In genomic region chr16:29726845-29727379, GRCh38 we compare ENCODE assay signal across 22 cellular contexts. TPM values are rescaled to one million over a fixed set of nuclear protein-coding genes. Genes with fewer than 3 reads are reported as not detected.
"Had no signal": no experiment of that assay in that cellular context is flagged by ENCODE, and none has a peak within 500 bp of the region (broad histone marks: within the 10 kb centered on the region; RNA-seq: fewer than 3 reads in every experiment).

No MANE protein-coding gene starts in this region.

- H3K4me3 ChIP-seq: adrenal gland, coronary artery, left ventricle myocardium inferior, right atrium auricular region, skin epidermis, suprapubic skin had no signal

- H3K4me1 ChIP-seq: adrenal gland, left ventricle myocardium inferior, right atrium auricular region, suprapubic skin had no signal

- H3K27me3 ChIP-seq: adrenal gland, right atrium auricular region, suprapubic skin had no signal

- H3K27ac ChIP-seq: adrenal gland, coronary artery, left ventricle myocardium inferior, right atrium auricular region, skin epidermis, suprapubic skin had no signal

- H3K9me3 ChIP-seq: adrenal gland, left ventricle myocardium inferior, right atrium auricular region, suprapubic skin had no signal

- DNase-seq: activated CD4-positive, alpha-beta memory T cell treated with anti-CD3 and anti-CD28 coated beads, Interleukin-2, amount 10 ng/mL, durations not matched to agents 7 days and 5 days; activated CD4-positive, alpha-beta T cell treated with anti-CD3 and anti-CD28 coated beads for 4 hours; activated effector memory CD4-positive, alpha-beta T cell treated with Interleukin-2 at 50 U/mL for 16 hours; activated T-cell treated with anti-CD3 and anti-CD28 coated beads, Interleukin-2, amount 50 U/mL, for 4 hours; adrenal gland; caudate nucleus; effector CD8-positive, alpha-beta T cell; foreskin melanocyte; left ventricle myocardium inferior; naive thymus-derived CD8-positive, alpha-beta T cell; T-cell; T-helper 9 cell had no signal

- H3K27me3 Mint-ChIP-seq: activated naive CD4-positive, alpha-beta T cell treated with anti-CD3 and anti-CD28 coated beads, Interleukin-2, amount 50 U/mL, for 24 hours; memory B cell; naive thymus-derived CD8-positive, alpha-beta T cell; stimulated activated naive CD8-positive, alpha-beta T cell treated with anti-CD3 and anti-CD28 coated beads, Interleukin-15, Interleukin-2, amounts not matched to agents 100 ng/mL and 50 ng/mL, for 24 hours; T-cell; type B pancreatic cell had no signal

- H3K36me3 Mint-ChIP-seq: activated naive CD4-positive, alpha-beta T cell treated with anti-CD3 and anti-CD28 coated beads, Interleukin-2, amount 50 U/mL, for 24 hours; memory B cell; naive thymus-derived CD8-positive, alpha-beta T cell; T-cell; type B pancreatic cell had no signal

- H3K36me3 ChIP-seq: adrenal gland, left ventricle myocardium inferior, right atrium auricular region, suprapubic skin had no signal

- H3K27ac Mint-ChIP-seq: activated CD4-positive, alpha-beta memory T cell treated with anti-CD3 and anti-CD28 coated beads, Interleukin-2, amount 10 ng/mL, durations not matched to agents 7 days and 5 days; activated naive CD4-positive, alpha-beta T cell treated with anti-CD3 and anti-CD28 coated beads, Interleukin-2, amount 50 U/mL, for 24 hours; memory B cell; stimulated activated naive CD8-positive, alpha-beta T cell treated with anti-CD3 and anti-CD28 coated beads, Interleukin-15, Interleukin-2, amounts not matched to agents 100 ng/mL and 50 ng/mL, for 24 hours; type B pancreatic cell had no signal

- H3K9me3 Mint-ChIP-seq: activated CD4-positive, alpha-beta memory T cell treated with anti-CD3 and anti-CD28 coated beads, Interleukin-2, amount 10 ng/mL, durations not matched to agents 7 days and 5 days; activated naive CD4-positive, alpha-beta T cell treated with anti-CD3 and anti-CD28 coated beads, Interleukin-2, amount 50 U/mL, for 24 hours; activated T-cell treated with anti-CD3 and anti-CD28 coated beads, Interleukin-2, amount 50 U/mL, for 4 hours; memory B cell; naive thymus-derived CD8-positive, alpha-beta T cell; stimulated activated naive CD8-positive, alpha-beta T cell treated with anti-CD3 and anti-CD28 coated beads, Interleukin-15, Interleukin-2, amounts not matched to agents 100 ng/mL and 50 ng/mL, for 24 hours; T-cell; type B pancreatic cell had no signal

- ATAC-seq: activated T-cell treated with anti-CD3 and anti-CD28 coated beads, Interleukin-2, amount 50 U/mL, for 4 hours; naive thymus-derived CD8-positive, alpha-beta T cell; T-cell had no signal

- H3K4me3 Mint-ChIP-seq: activated CD4-positive, alpha-beta memory T cell treated with anti-CD3 and anti-CD28 coated beads, Interleukin-2, amount 10 ng/mL, durations not matched to agents 7 days and 5 days; activated naive CD4-positive, alpha-beta T cell treated with anti-CD3 and anti-CD28 coated beads, Interleukin-2, amount 50 U/mL, for 24 hours; activated T-cell treated with anti-CD3 and anti-CD28 coated beads, Interleukin-2, amount 50 U/mL, for 4 hours; memory B cell; naive thymus-derived CD8-positive, alpha-beta T cell; stimulated activated naive CD8-positive, alpha-beta T cell treated with anti-CD3 and anti-CD28 coated beads, Interleukin-15, Interleukin-2, amounts not matched to agents 100 ng/mL and 50 ng/mL, for 24 hours; T-cell; type B pancreatic cell had no signal

RNA-seq across cellular contexts. Expression of gene C16orf54, which starts 18.9 kb away (rescaled TPM):
- total RNA-seq: kidney epithelial cell had no signal

RNA-seq across cellular contexts. Expression of gene ZG16, which starts 51.1 kb away (rescaled TPM):
- total RNA-seq: activated CD4-positive, alpha-beta memory T cell treated with anti-CD3 and anti-CD28 coated beads, Interleukin-2, amount 10 ng/mL, durations not matched to agents 7 days and 5 days; kidney epithelial cell; left ventricle myocardium inferior; mucosa of gallbladder; naive thymus-derived CD8-positive, alpha-beta T cell; right atrium auricular region had no signal
- polyA plus RNA-seq: naive thymus-derived CD8-positive, alpha-beta T cell had no signal
